ENCODE assay signal across 28 cellular contexts in the genomic region with DNA sequence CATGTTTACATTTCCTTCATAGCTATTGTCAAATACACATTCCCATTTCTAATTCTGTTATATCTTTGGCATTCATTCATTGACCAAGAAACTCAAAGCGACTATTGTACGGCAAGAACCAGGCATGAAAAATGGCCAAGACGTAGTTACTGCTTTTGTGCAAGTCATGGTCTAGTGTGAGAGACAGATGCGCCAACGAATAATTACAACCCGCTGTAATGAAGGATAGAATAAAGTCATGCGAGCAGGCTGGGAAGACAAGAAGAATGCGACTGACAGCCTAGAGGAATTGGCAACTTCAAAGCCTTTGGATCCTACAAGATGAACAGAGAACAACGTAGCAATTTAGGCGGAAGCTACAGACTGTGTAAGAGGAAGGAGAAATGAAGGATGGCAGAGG.
"Had no signal": no experiment of that assay in that cellular context is flagged by ENCODE, and none has a peak within 500 bp of the region (broad histone marks: within the 10 kb centered on the region; RNA-seq: fewer than 3 reads in every experiment).

No MANE protein-coding gene starts in this region.

- H3K27ac Mint-ChIP-seq: effector memory CD8-positive, alpha-beta T cell; mesothelial cell of epicardium; naive thymus-derived CD4-positive, alpha-beta T cell; nephron; neural progenitor cell; stimulated activated memory B cell treated with anti-CD40 and anti-IgM and Interleukin-4, amounts not matched to agents 10 μg/mL and 1 μg/mL and 100 μg/mL, for 72 hours had no signal

- ATAC-seq: effector memory CD8-positive, alpha-beta T cell; left lobe of liver; naive thymus-derived CD4-positive, alpha-beta T cell; right cardiac atrium; stimulated activated memory B cell treated with anti-CD40 and anti-IgM and Interleukin-4, amounts not matched to agents 10 μg/mL and 1 μg/mL and 100 μg/mL, for 72 hours; stimulated activated naive CD8-positive, alpha-beta T cell treated with anti-CD3 and anti-CD28 coated beads, Interleukin-15, Interleukin-2, amounts not matched to agents 100 U/mL and 50 U/mL, for 24 hours; upper lobe of right lung had no signal

- H3K27me3 Mint-ChIP-seq: effector memory CD8-positive, alpha-beta T cell; naive thymus-derived CD4-positive, alpha-beta T cell; stimulated activated memory B cell treated with anti-CD40 and anti-IgM and Interleukin-4, amounts not matched to agents 10 μg/mL and 1 μg/mL and 100 μg/mL, for 72 hours had no signal

- H3K27me3 ChIP-seq: hepatocyte, neural progenitor cell, spleen, transverse colon, upper lobe of right lung, uterus had no signal

- H3K36me3 ChIP-seq: neural progenitor cell, prostate gland, spleen, thoracic aorta, transverse colon, upper lobe of right lung, uterus had no signal

- DNase-seq: dermis blood vessel endothelial cell; effector memory CD8-positive, alpha-beta T cell; erythroblast; kidney; mesenchymal stem cell; naive thymus-derived CD4-positive, alpha-beta T cell; right cardiac atrium; spleen; stimulated activated CD4-positive, alpha-beta T cell treated with anti-CD3 and anti-CD28 coated beads, Interleukin-4, amount 100 ng/mL, for 4 hours; stimulated activated naive CD8-positive, alpha-beta T cell treated with anti-CD3 and anti-CD28 coated beads, Interleukin-15, Interleukin-2, amounts not matched to agents 100 U/mL and 50 U/mL, for 24 hours; substantia nigra; transverse colon; upper lobe of right lung; uterus had no signal

- H3K9me3 ChIP-seq: prostate gland, thoracic aorta, upper lobe of right lung, uterus had no signal

- H3K27ac ChIP-seq: coronary artery, hepatocyte, neural progenitor cell, parathyroid adenoma, prostate gland, skin epidermis, spleen, thoracic aorta, transverse colon, upper lobe of right lung, uterus had no signal

- H3K4me1 ChIP-seq: neural progenitor cell, parathyroid adenoma, prostate gland, spleen, transverse colon, upper lobe of right lung, uterus had no signal

- H3K36me3 Mint-ChIP-seq: mesothelial cell of epicardium; naive thymus-derived CD4-positive, alpha-beta T cell; neural progenitor cell; stimulated activated memory B cell treated with anti-CD40 and anti-IgM and Interleukin-4, amounts not matched to agents 10 μg/mL and 1 μg/mL and 100 μg/mL, for 72 hours had no signal

- H3K4me2 ChIP-seq: hepatocyte, neural progenitor cell had no signal

- H3K9ac ChIP-seq: neural progenitor cell, parathyroid adenoma had no signal

- H3K4me1 Mint-ChIP-seq: mesothelial cell of epicardium; naive thymus-derived CD4-positive, alpha-beta T cell; nephron; neural progenitor cell; stimulated activated memory B cell treated with anti-CD40 and anti-IgM and Interleukin-4, amounts not matched to agents 10 μg/mL and 1 μg/mL and 100 μg/mL, for 72 hours had no signal

- H2AFZ ChIP-seq: hepatocyte, neural progenitor cell, parathyroid adenoma had no signal

- FAIRE-seq: endometrium, frontal cortex, kidney had no signal

- H3K9me3 Mint-ChIP-seq: mesothelial cell of epicardium, nephron had no signal

- H3K4me3 ChIP-seq: coronary artery, hepatocyte, lung, neural progenitor cell, prostate gland, skin epidermis, spleen, thoracic aorta, transverse colon, upper lobe of right lung, uterus had no signal

- H3K4me3 Mint-ChIP-seq: effector memory CD8-positive, alpha-beta T cell; mesothelial cell of epicardium; naive thymus-derived CD4-positive, alpha-beta T cell; nephron; neural progenitor cell; stimulated activated memory B cell treated with anti-CD40 and anti-IgM and Interleukin-4, amounts not matched to agents 10 μg/mL and 1 μg/mL and 100 μg/mL, for 72 hours had no signal
